ENCODE assay signal across 14 cellular contexts in genomic region chr12:93892431-93893210, GRCh38.
A peak's percentile ranks its signal among the peaks of the same experiment; 100 is the strongest.
DNase-seq lines count a peak whose midpoint lies in the region; ATAC-seq and TF ChIP-seq lines count a peak whose summit lies in the region.
"Had no signal": no experiment of that assay in that cellular context is flagged by ENCODE, and none has a peak within 500 bp of the region (broad histone marks: within the 10 kb centered on the region; RNA-seq: fewer than 3 reads in every experiment).

No MANE protein-coding gene starts in this region.

- WGBS in SK-N-SH (ENCODE audit: low lambda C conversion rate), result 85% methylated on average over 14 of the region's 14 CpGs

- H3K27me3 ChIP-seq in stomach smooth muscle (ENCODE audit: control insufficient read depth in 1 of 2, insufficient read depth in 2 of 2, low read length in 2 of 2), result no peaks in the 10 kb centered on the region
- no peaks in the 10 kb centered on the region for H3K27me3 ChIP-seq in SK-N-SH (ENCODE audit: insufficient read depth)

- no peaks in the 10 kb centered on the region for H3K36me3 ChIP-seq in stomach smooth muscle (ENCODE audit: control insufficient read depth in 2 of 2, insufficient read depth in 2 of 2, low read length in 2 of 2)
- H3K36me3 ChIP-seq in SK-N-SH (replicated peaks in 1 of 2; ENCODE audit: control insufficient read depth in 1 of 2, insufficient read depth in 2 of 2, low read length in 1 of 2), result no peaks in the 10 kb centered on the region

- H3K4me2 ChIP-seq in SK-N-SH, result no peak overlapping the region
- H3K4me2 ChIP-seq: A549 had no signal

- H4K20me1 ChIP-seq in SK-N-SH (ENCODE audit: insufficient read depth), result no peaks in the 10 kb centered on the region

- POLR2A ChIA-PET in SK-N-SH (lab: Yijun Ruan, JAX), result no interaction called here

- TF ChIP-seq EP300 in SK-N-SH (IDR thresholded peaks at IDR 0.05; ENCODE audit: borderline replicate concordance in 1 of 2, low read depth in 1 of 2, low read length in 1 of 2), result no peak

- no peak overlapping the region; the same call in 1 of the 2 replicates for H2AFZ ChIP-seq in SK-N-SH (ENCODE audit: low read depth)

- H3K4me1 ChIP-seq in stomach smooth muscle (ENCODE audit: control insufficient read depth, insufficient read depth, low read length) (peaks cover 34% of the 10 kb centered on the region), SK-N-SH (ENCODE audit: control insufficient read depth in 1 of 2, insufficient read depth in 2 of 2, low read depth in 1 of 2, low read length in 1 of 2) (peaks cover 0 to 27% of the 10 kb centered on the region in 2 experiments; a peak in 1 of 4 replicates)
- H3K4me1 ChIP-seq: A549 had no signal

- no peaks in the 10 kb centered on the region for H3K9me3 ChIP-seq in stomach smooth muscle (ENCODE audit: control insufficient read depth in 2 of 2, low read length in 2 of 2)
- no peaks in the 10 kb centered on the region for H3K9me3 ChIP-seq in SK-N-SH
- H3K9me3 ChIP-seq: A549 had no signal

- H3K9ac ChIP-seq in stomach smooth muscle (ENCODE audit: low read length in 2 of 2), result peak overlapping the region; percentile 1 to 67
- no peak overlapping the region for H3K9ac ChIP-seq in SK-N-SH

- no peak overlapping the region for H3K27ac Mint-ChIP-seq in activated CD4-positive, alpha-beta T cell treated with anti-CD3 and anti-CD28 coated beads, Interleukin-2, amount 10 ng/mL, durations not matched to agents 24 days and 14 days
- H3K27ac Mint-ChIP-seq in brain, result peak overlapping the region; percentile 68 to 98 (median 91)
- H3K27ac Mint-ChIP-seq: activated naive CD8-positive, alpha-beta T cell treated with anti-CD3 and anti-CD28 coated beads, Interleukin-2, amount 10 ng/mL, durations not matched to agents 7 days and 5 days; naive B cell had no signal

- TF ChIP-seq CTCF in brain (conservative IDR thresholded peaks at IDR 0.05), result no peak
- TF ChIP-seq CTCF in SK-N-SH (IDR thresholded peaks at IDR 0.05), result no peak

- peaks cover 22% of the 10 kb centered on the region for H3K4me1 Mint-ChIP-seq in activated CD4-positive, alpha-beta T cell treated with anti-CD3 and anti-CD28 coated beads, Interleukin-2, amount 10 ng/mL, durations not matched to agents 24 days and 14 days
- H3K4me1 Mint-ChIP-seq in brain, result peaks cover 44% of the 10 kb centered on the region

- H3F3A ChIP-seq in SK-N-SH (replicated peaks; ENCODE audit: insufficient read depth), result no peaks in the 10 kb centered on the region

- H3K27ac ChIP-seq in stomach smooth muscle (ENCODE audit: low read length), result peak overlapping the region; percentile 38
- no peak overlapping the region for H3K27ac ChIP-seq in SK-N-SH (ENCODE audit: low read depth in 2 of 2, low read length in 1 of 2)

- DNase-seq in activated CD4-positive, alpha-beta T cell treated with anti-CD3 and anti-CD28 coated beads, Interleukin-2, amount 10 ng/mL, durations not matched to agents 24 days and 14 days, result peak; percentile 47
- DNase-seq in activated CD4-positive, alpha-beta T cell treated with anti-CD3 and anti-CD28 coated beads for 1 hour, result no peak
- DNase-seq in midbrain (lab: John Stamatoyannopoulos, UW), result peak; percentile 7
- no peak for DNase-seq in SK-N-SH
- no peak for DNase-seq in stimulated activated CD4-positive, alpha-beta T cell treated with anti-CD3 and anti-CD28 coated beads, Interleukin-1b, Interleukin-23, amount 100 ng/mL, for 48 hours
- DNase-seq: activated CD4-positive, CD25-positive, alpha-beta regulatory T cell treated with anti-CD3 and anti-CD28 coated beads, Interleukin-2, amount 50 U/mL, for 72 hours; activated naive CD8-positive, alpha-beta T cell treated with anti-CD3 and anti-CD28 coated beads, Interleukin-2, amount 10 ng/mL, durations not matched to agents 7 days and 5 days; naive B cell; OCI-M1; trophoblast cell had no signal

- H3K79me2 ChIP-seq in SK-N-SH (ENCODE audit: insufficient read depth), result no peaks in the 10 kb centered on the region

- CTCF ChIA-PET in SK-N-SH (lab: Yijun Ruan, JAX), result interaction anchor here (1.5 kb wide), 1 partner anchor 208 kb away, joined by 4 read pairs; no protein-coding TSS in a partner anchor

- H3K27me3 Mint-ChIP-seq in activated CD4-positive, alpha-beta T cell treated with anti-CD3 and anti-CD28 coated beads, Interleukin-2, amount 10 ng/mL, durations not matched to agents 24 days and 14 days, result no peaks in the 10 kb centered on the region
- H3K27me3 Mint-ChIP-seq in brain, result no peaks in the 10 kb centered on the region

- peaks cover 4% of the 10 kb centered on the region for H3K36me3 Mint-ChIP-seq in activated CD4-positive, alpha-beta T cell treated with anti-CD3 and anti-CD28 coated beads, Interleukin-2, amount 10 ng/mL, durations not matched to agents 24 days and 14 days (ENCODE audit: low read depth)
- H3K36me3 Mint-ChIP-seq in brain, result no peaks in the 10 kb centered on the region
- H3K36me3 Mint-ChIP-seq: naive B cell had no signal

- no peak overlapping the region for H3K4me3 ChIP-seq in stomach smooth muscle (ENCODE audit: low read length in 2 of 2)
- no peak overlapping the region for H3K4me3 ChIP-seq in SK-N-SH (ENCODE audit: low read depth in 2 of 2, low read length in 1 of 2)
- H3K4me3 ChIP-seq: A549 had no signal

- intact Hi-C loops in activated CD4-positive, alpha-beta T cell treated with anti-CD3 and anti-CD28 coated beads, Interleukin-2, amount 10 ng/mL, durations not matched to agents 24 days and 14 days (cut with micrococcal nuclease), result no loop called here

- H3K9me3 Mint-ChIP-seq in activated CD4-positive, alpha-beta T cell treated with anti-CD3 and anti-CD28 coated beads, Interleukin-2, amount 10 ng/mL, durations not matched to agents 24 days and 14 days, result no peaks in the 10 kb centered on the region
- H3K9me3 Mint-ChIP-seq in brain, result no peaks in the 10 kb centered on the region
- H3K9me3 Mint-ChIP-seq: activated naive CD8-positive, alpha-beta T cell treated with anti-CD3 and anti-CD28 coated beads, Interleukin-2, amount 10 ng/mL, durations not matched to agents 7 days and 5 days had no signal

- no peak overlapping the region for H3K4me3 Mint-ChIP-seq in activated CD4-positive, alpha-beta T cell treated with anti-CD3 and anti-CD28 coated beads, Interleukin-2, amount 10 ng/mL, durations not matched to agents 24 days and 14 days
- peak overlapping the region in 4 of 5 experiments; percentile 35 to 70 (median 68) for H3K4me3 Mint-ChIP-seq in brain
- H3K4me3 Mint-ChIP-seq: activated naive CD8-positive, alpha-beta T cell treated with anti-CD3 and anti-CD28 coated beads, Interleukin-2, amount 10 ng/mL, durations not matched to agents 7 days and 5 days; naive B cell had no signal

- no peaks in the 10 kb centered on the region for H3K9me2 ChIP-seq in SK-N-SH

- TF ChIP-seq RAD21 in SK-N-SH (IDR thresholded peaks at IDR 0.05; ENCODE audit: low read length), result no peak

- ATAC-seq in GM18873 (IDR thresholded peaks at IDR 0.05; ENCODE audit: low FRiP score, unreplicated experiment), result no peak
- ATAC-seq: A549 had no signal

TF ChIP-seq in SK-N-SH, 30 proteins besides CTCF, POLR2A, EP300 and RAD21:
- TF ChIP-seq EZH2phosphoT487 (IDR thresholded peaks at IDR 0.05; ENCODE audit: borderline replicate concordance, low read depth), result no peak
- TF ChIP-seq JUND (IDR thresholded peaks at IDR 0.05), result no peak
- no peak for TF ChIP-seq PBX3 (IDR thresholded peaks at IDR 0.05)
- TF ChIP-seq TAF1 (IDR thresholded peaks at IDR 0.05; ENCODE audit: borderline replicate concordance, low read depth, low read length), result no peak
- TF ChIP-seq FOXJ3 (CRISPR knock-in tag; IDR thresholded peaks at IDR 0.05), result no peak
- no peak for TF ChIP-seq ELF1 (IDR thresholded peaks at IDR 0.05)

Comparison
In these comparisons a context has a peak if more than half of its experiments do, and no peak if none do; other contexts are left out.
1. DNase-seq: peak in activated CD4-positive, alpha-beta T cell treated with anti-CD3 and anti-CD28 coated beads, Interleukin-2, amount 10 ng/mL, durations not matched to agents 24 days and 14 days (single experiment) and midbrain (single experiment); none in activated CD4-positive, alpha-beta T cell treated with anti-CD3 and anti-CD28 coated beads for 1 hour (single experiment), SK-N-SH (single experiment) and stimulated activated CD4-positive, alpha-beta T cell treated with anti-CD3 and anti-CD28 coated beads, Interleukin-1b, Interleukin-23, amount 100 ng/mL, for 48 hours (single experiment).